Comparison of ENCODE assay signal across 17 cellular contexts in the genomic region with DNA sequence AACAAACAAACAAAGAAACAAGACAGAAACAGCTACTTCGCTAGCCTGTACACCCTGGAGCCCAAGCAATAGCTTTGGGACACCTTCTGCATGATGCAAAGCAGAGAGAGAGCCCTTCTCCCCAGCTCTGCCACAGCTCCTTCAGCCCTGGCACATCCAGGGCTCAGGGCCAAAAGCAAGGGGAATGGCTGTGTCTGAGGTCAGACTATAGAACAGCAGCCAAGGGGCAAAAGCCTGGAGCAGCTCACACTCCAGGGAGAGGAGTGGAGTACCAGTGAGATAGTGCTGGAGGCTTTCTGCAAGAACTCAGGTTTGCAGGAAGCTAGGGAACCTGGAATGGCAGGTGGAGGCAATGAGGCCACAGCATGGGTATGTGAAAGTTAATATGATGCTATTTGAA. TPM values are rescaled to one million over a fixed set of nuclear protein-coding genes. Genes with fewer than 3 reads are reported as not detected.
A peak's percentile ranks its signal among the peaks of the same experiment; 100 is the strongest.
DNase-seq lines count a peak whose midpoint lies in the region; TF ChIP-seq lines count a peak whose summit lies in the region.
"Had no signal": no experiment of that assay in that cellular context is flagged by ENCODE, and none has a peak within 500 bp of the region (broad histone marks: within the 10 kb centered on the region; RNA-seq: fewer than 3 reads in every experiment).

No MANE protein-coding gene starts in this region.

- no peak overlapping the region for H3K4ac ChIP-seq in neuronal stem cell (ENCODE audit: low read length)

- no peak overlapping the region for H4K8ac ChIP-seq in neuronal stem cell (ENCODE audit: low read depth, low read length)

- H2AFZ ChIP-seq in KMS-11 (ENCODE audit: low read depth) (peak overlapping the region; percentile 28; the same call in 1 of the 2 replicates), neuronal stem cell (ENCODE audit: low read length) (no peak overlapping the region)

- H3K4me1 Mint-ChIP-seq in activated naive CD4-positive, alpha-beta T cell treated with anti-CD3 and anti-CD28 coated beads for 36 hours (ENCODE audit: low read depth): peaks cover 51% of the 10 kb centered on the region
- H3K4me1 Mint-ChIP-seq in activated naive CD8-positive, alpha-beta T cell treated with anti-CD3 and anti-CD28 coated beads for 36 hours: peaks cover 61% of the 10 kb centered on the region

- H2BK5ac ChIP-seq in neuronal stem cell (ENCODE audit: low read length): peak overlapping the region; percentile 27

- no peak overlapping the region for H2BK15ac ChIP-seq in neuronal stem cell (ENCODE audit: low read length)

- no peak for TF ChIP-seq CTCF in KMS-11 (conservative IDR thresholded peaks at IDR 0.05; ENCODE audit: low read depth, low read length)

- no peaks in the 10 kb centered on the region for H3K36me3 Mint-ChIP-seq in activated naive CD4-positive, alpha-beta T cell treated with anti-CD3 and anti-CD28 coated beads for 36 hours (ENCODE audit: low read depth)
- H3K36me3 Mint-ChIP-seq in activated naive CD8-positive, alpha-beta T cell treated with anti-CD3 and anti-CD28 coated beads for 36 hours: peaks cover 2% of the 10 kb centered on the region

- H3K79me1 ChIP-seq in neuronal stem cell (ENCODE audit: low read depth, low read length): no peaks in the 10 kb centered on the region

- no peak overlapping the region for H3K18ac ChIP-seq in neuronal stem cell (ENCODE audit: low read length)

- H3K27ac ChIP-seq in KMS-11 (peak overlapping the region; percentile 91; the same call in 1 of the 2 replicates), neuronal stem cell (replicated peaks; ENCODE audit: low read length) (no peak overlapping the region)
- H3K27ac ChIP-seq: sigmoid colon had no signal

- no peak overlapping the region for H3K14ac ChIP-seq in neuronal stem cell (ENCODE audit: low read length)

- H2BK12ac ChIP-seq in neuronal stem cell (ENCODE audit: low read length): no peak overlapping the region

- no peak overlapping the region for H2BK120ac ChIP-seq in neuronal stem cell (ENCODE audit: low read depth, low read length)

- H3K9me3 ChIP-seq in neuronal stem cell (replicated peaks in 1 of 2; ENCODE audit: control insufficient read depth in 2 of 2, insufficient read depth in 1 of 2, low read depth in 1 of 2, low read length in 2 of 2): no peaks in the 10 kb centered on the region
- H3K9me3 ChIP-seq: Caco-2, sigmoid colon had no signal

- peak overlapping the region; percentile 34; the same call in 1 of the 2 replicates for H3K4me2 ChIP-seq in KMS-11
- no peak overlapping the region for H3K4me2 ChIP-seq in neuronal stem cell (ENCODE audit: insufficient read depth, low read length, poor library complexity, severe bottlenecking)

- CTCF ChIA-PET in activated naive CD4-positive, alpha-beta T cell treated with anti-CD3 and anti-CD28 coated beads for 36 hours (lab: Charles Lee): interaction anchor here (0.6 to 5.6 kb wide), 11 partner anchors 8 to 233 kb away, joined by 3 to 43 read pairs (median 4); partner anchors contain the start of genes DCTPP1, ITGAL, PRR14 and ZNF747

- H3K23ac ChIP-seq in neuronal stem cell (ENCODE audit: low read depth, low read length, poor library complexity): no peak overlapping the region

- H3K9me3 Mint-ChIP-seq in activated naive CD4-positive, alpha-beta T cell treated with anti-CD3 and anti-CD28 coated beads for 36 hours: no peaks in the 10 kb centered on the region
- H3K9me3 Mint-ChIP-seq in activated naive CD8-positive, alpha-beta T cell treated with anti-CD3 and anti-CD28 coated beads for 36 hours: peaks cover 2% of the 10 kb centered on the region

- H3K4me1 ChIP-seq in KMS-11 (ENCODE audit: low read depth, poor library complexity, severe bottlenecking) (peaks cover 61% of the 10 kb centered on the region), neuronal stem cell (ENCODE audit: control insufficient read depth in 2 of 2, insufficient read depth in 1 of 2, low read depth in 1 of 2, low read length in 2 of 2) (no peaks in the 10 kb centered on the region)
- H3K4me1 ChIP-seq: Caco-2, sigmoid colon had no signal

- no peaks in the 10 kb centered on the region for H3K27me3 ChIP-seq in KMS-11 (ENCODE audit: insufficient read depth, low read depth)
- peaks cover 0 to 29% (median 0%) of the 10 kb centered on the region in 3 experiments for H3K27me3 ChIP-seq in neuronal stem cell (ENCODE audit: control insufficient read depth in 3 of 3, insufficient read depth in 3 of 3, low read depth in 1 of 3, low read length in 3 of 3)
- no peaks in the 10 kb centered on the region for H3K27me3 ChIP-seq in H7 (ENCODE audit: control insufficient read depth, insufficient read depth, low read length)
- H3K27me3 ChIP-seq: sigmoid colon had no signal

- H3K27me3 Mint-ChIP-seq in activated naive CD4-positive, alpha-beta T cell treated with anti-CD3 and anti-CD28 coated beads for 36 hours (ENCODE audit: low read depth): no peaks in the 10 kb centered on the region
- peaks cover 3% of the 10 kb centered on the region for H3K27me3 Mint-ChIP-seq in activated naive CD8-positive, alpha-beta T cell treated with anti-CD3 and anti-CD28 coated beads for 36 hours

- intact Hi-C loops in activated naive CD4-positive, alpha-beta T cell treated with anti-CD3 and anti-CD28 coated beads for 36 hours (cut with micrococcal nuclease): no loop called here

- WGBS in neuronal stem cell (ENCODE audit: extremely low coverage in 2 of 2, insufficient read length in 2 of 2, insufficient replicate concordance in 1 of 2), 2 donors: no CpG with 5 or more reads among the region's 1 CpG

- no peak overlapping the region for H2AK5ac ChIP-seq in neuronal stem cell (ENCODE audit: low read depth, low read length)

- no peak overlapping the region for H3K4me3 Mint-ChIP-seq in activated naive CD4-positive, alpha-beta T cell treated with anti-CD3 and anti-CD28 coated beads for 36 hours
- no peak overlapping the region for H3K4me3 Mint-ChIP-seq in activated naive CD8-positive, alpha-beta T cell treated with anti-CD3 and anti-CD28 coated beads for 36 hours

- no peak overlapping the region for H3K4me3 ChIP-seq in KMS-11 (IDR thresholded peaks at IDR 0.05; ENCODE audit: insufficient read depth, low read depth, low read length)
- H3K4me3 ChIP-seq in neuronal stem cell (ENCODE audit: low read length in 2 of 2): no peak overlapping the region
- H3K4me3 ChIP-seq in H7 (ENCODE audit: insufficient read depth, low read depth, low read length): no peak overlapping the region
- H3K4me3 ChIP-seq: sigmoid colon had no signal

- H3K36me3 ChIP-seq in KMS-11 (ENCODE audit: insufficient read depth): no peaks in the 10 kb centered on the region
- H3K36me3 ChIP-seq in neuronal stem cell (replicated peaks in 1 of 2; ENCODE audit: control insufficient read depth in 2 of 2, insufficient read depth in 2 of 2, low read length in 2 of 2): no peaks in the 10 kb centered on the region
- no peaks in the 10 kb centered on the region for H3K36me3 ChIP-seq in H7 (replicated peaks; ENCODE audit: control insufficient read depth, insufficient read depth, low read length)
- H3K36me3 ChIP-seq: sigmoid colon had no signal

- DNase-seq in activated naive CD4-positive, alpha-beta T cell treated with anti-CD3 and anti-CD28 coated beads for 36 hours: no peak
- DNase-seq in activated naive CD4-positive, alpha-beta T cell treated with Interleukin-2 at 50 U/mL for 16 hours: no peak
- no peak for DNase-seq in activated naive CD8-positive, alpha-beta T cell treated with anti-CD3 and anti-CD28 coated beads for 36 hours
- DNase-seq in neuronal stem cell (ENCODE audit: low spot score): no peak
- DNase-seq in H7: no peak
- no peak for DNase-seq in mesenteric fat pad (ENCODE audit: low spot score)
- no peak for DNase-seq in NCI-H510A (lab: John Stamatoyannopoulos, UW)
- DNase-seq: activated gamma-delta T cell treated with Interleukin-2 at 50 U/mL for 16 hours, Caco-2, NCI-H2081, NCI-H526, sigmoid colon had no signal

- H4K91ac ChIP-seq in neuronal stem cell (ENCODE audit: low read depth, low read length, poor library complexity): no peak overlapping the region

- no peak overlapping the region for H3K9ac ChIP-seq in KMS-11
- H3K9ac ChIP-seq in neuronal stem cell (ENCODE audit: low read depth, low read length, poor library complexity): no peak overlapping the region

- H3K27ac Mint-ChIP-seq in activated naive CD4-positive, alpha-beta T cell treated with anti-CD3 and anti-CD28 coated beads for 36 hours: peak overlapping the region; percentile 56
- H3K27ac Mint-ChIP-seq in activated naive CD8-positive, alpha-beta T cell treated with anti-CD3 and anti-CD28 coated beads for 36 hours: peak overlapping the region; percentile 70

- no peaks in the 10 kb centered on the region for H4K20me1 ChIP-seq in KMS-11 (ENCODE audit: insufficient read depth)

- H3K79me2 ChIP-seq in KMS-11 (ENCODE audit: insufficient read depth, low read depth): no peaks in the 10 kb centered on the region

RNA-seq across cellular contexts. Expression of gene SEPHS2, which starts 11.6 kb away (rescaled TPM):
- 10 to 100 TPM; 37.8 to 39.2 TPM for total RNA-seq in activated naive CD4-positive, alpha-beta T cell treated with anti-CD3 and anti-CD28 coated beads for 36 hours
- 10 to 100 TPM; 80.1 to 80.6 TPM for total RNA-seq in activated naive CD8-positive, alpha-beta T cell treated with anti-CD3 and anti-CD28 coated beads for 36 hours
- 18.2 TPM for polyA plus RNA-seq in neuronal stem cell (2013, experiment 1 of 2)
- 19.5 TPM for polyA plus RNA-seq in neuronal stem cell (2013, experiment 2 of 2)
- 8.2 and 9.8 TPM in 2 replicates for total RNA-seq in H7 (2014; rRNA removed; shearing (Covaris generic))
- 48.4 TPM for total RNA-seq in mesenteric fat pad

RNA-seq across cellular contexts. Expression of gene ITGAL, which starts 15.3 kb away (rescaled TPM):
- 10 to 100 TPM; 83.8 to 89.0 TPM for total RNA-seq in activated naive CD4-positive, alpha-beta T cell treated with anti-CD3 and anti-CD28 coated beads for 36 hours
- total RNA-seq in activated naive CD8-positive, alpha-beta T cell treated with anti-CD3 and anti-CD28 coated beads for 36 hours: 100 to 1,000 TPM; 233 to 235 TPM
- 0.08 TPM for polyA plus RNA-seq in neuronal stem cell (2013, experiment 1 of 2)
- 0.17 TPM for polyA plus RNA-seq in neuronal stem cell (2013, experiment 2 of 2)
- total RNA-seq in H7 (2014; rRNA removed; shearing (Covaris generic)): 0.03 and 0.11 TPM in 2 replicates
- 6.8 TPM for total RNA-seq in mesenteric fat pad
- total RNA-seq: dermis microvascular lymphatic vessel endothelial cell, epithelial cell of proximal tubule, osteocyte had no signal
- polyA plus RNA-seq: AG04450 had no signal

RNA-seq across cellular contexts. Expression of gene DCTPP1, which starts 27.4 kb away (rescaled TPM):
- 10 to 100 TPM; 69.9 to 73.0 TPM for total RNA-seq in activated naive CD4-positive, alpha-beta T cell treated with anti-CD3 and anti-CD28 coated beads for 36 hours
- 100 to 1,000 TPM; 181 to 183 TPM for total RNA-seq in activated naive CD8-positive, alpha-beta T cell treated with anti-CD3 and anti-CD28 coated beads for 36 hours
- 46.0 TPM for polyA plus RNA-seq in neuronal stem cell (2013, experiment 1 of 2)
- 43.9 TPM for polyA plus RNA-seq in neuronal stem cell (2013, experiment 2 of 2)
- total RNA-seq in H7 (2014; rRNA removed; shearing (Covaris generic)): 56.4 and 74.2 TPM in 2 replicates
- 26.8 TPM for total RNA-seq in mesenteric fat pad

RNA-seq across cellular contexts. Expression of gene ZNF771, which starts 49.9 kb away (rescaled TPM):
- total RNA-seq in activated naive CD4-positive, alpha-beta T cell treated with anti-CD3 and anti-CD28 coated beads for 36 hours: 1 to 10 TPM; 3.4 to 4.7 TPM
- 1 to 10 TPM; 4.2 to 5.2 TPM for total RNA-seq in activated naive CD8-positive, alpha-beta T cell treated with anti-CD3 and anti-CD28 coated beads for 36 hours
- 7.5 TPM for polyA plus RNA-seq in neuronal stem cell (2013, experiment 1 of 2)
- 7.0 TPM for polyA plus RNA-seq in neuronal stem cell (2013, experiment 2 of 2)
- 10.6 and 13.5 TPM in 2 replicates for total RNA-seq in H7 (2014; rRNA removed; shearing (Covaris generic))
- 6.3 TPM for total RNA-seq in mesenteric fat pad

Comparison
In these comparisons a context has a peak if more than half of its experiments do, and no peak if none do; other contexts are left out.
1. RNA of gene ITGAL, which starts 15.3 kb away (total RNA-seq): 233 to 235 TPM in activated naive CD8-positive, alpha-beta T cell treated with anti-CD3 and anti-CD28 coated beads for 36 hours and 83.8 to 89.0 TPM in activated naive CD4-positive, alpha-beta T cell treated with anti-CD3 and anti-CD28 coated beads for 36 hours; 6.8 TPM in mesenteric fat pad (single experiment) and 0.03 to 0.11 TPM in H7; every median in the first group is over 10 times any median in the second.